Comparison of ENCODE assay signal across 21 cellular contexts in genomic region chr4:2578106-2578505, GRCh38. TPM values are rescaled to one million over a fixed set of nuclear protein-coding genes. Genes with fewer than 3 reads are reported as not detected.
DNase-seq lines count a peak whose midpoint lies in the region; ATAC-seq, FAIRE-seq and TF ChIP-seq lines count a peak whose summit lies in the region.
"Had no signal": no experiment of that assay in that cellular context is flagged by ENCODE, and none has a peak within 500 bp of the region (broad histone marks: within the 10 kb centered on the region; RNA-seq: fewer than 3 reads in every experiment).

No MANE protein-coding gene starts in this region.

- TF ChIP-seq RAD21 in HepG2 (CRISPR knock-in tag; IDR thresholded peaks at IDR 0.05): no peak

- TF ChIP-seq CTCF in HepG2 (CRISPR knock-in tag; IDR thresholded peaks at IDR 0.05): no peak
- TF ChIP-seq CTCF in right lobe of liver (IDR thresholded peaks at IDR 0.05): no peak
- TF ChIP-seq CTCF in mesothelial cell of epicardium (IDR thresholded peaks at IDR 0.05; ENCODE audit: unreplicated experiment): no peak
- TF ChIP-seq CTCF in sigmoid colon (IDR thresholded peaks at IDR 0.05): no peak
- no peak for TF ChIP-seq CTCF in prostate gland (IDR thresholded peaks at IDR 0.05)
- TF ChIP-seq CTCF in heart right ventricle (IDR thresholded peaks at IDR 0.05): no peak

- H3K36me3 Mint-ChIP-seq in mesothelial cell of epicardium: peaks cover 25% of the 10 kb centered on the region

- H3K4me1 Mint-ChIP-seq in mesothelial cell of epicardium: peaks cover 23% of the 10 kb centered on the region

- intact Hi-C loops in HepG2 (cut with micrococcal nuclease; ENCODE audit: unreplicated experiment) (no loop called here), right lobe of liver (cut with DNase I) (no loop called here), sigmoid colon (cut with DNase I) (no loop called here), prostate gland (cut with DNase I) (no loop called here), heart right ventricle (cut with DNase I) (no loop called here)

- no peak overlapping the region for H3K4me3 Mint-ChIP-seq in mesothelial cell of epicardium
- H3K4me3 Mint-ChIP-seq: B cell; CD8-positive, alpha-beta memory T cell; GM23338 had no signal

- in situ Hi-C loops in HepG2 (cut with HindIII; ENCODE audit: extremely low pct_ligation_motif_present, low pct_unique_long_range_greater_than_20kb): no loop called here

- CTCF ChIA-PET in HepG2 (lab: Yijun Ruan, JAX; ENCODE audit: low intra/inter-chr PET ratio, low total read pairs): no interaction called here

- H3K4me3 ChIP-seq in HepG2 (replicated peaks in 1 of 3; ENCODE audit: insufficient read depth in 1 of 3, low read depth in 2 of 3, low read length in 3 of 3) (no peak overlapping the region), right lobe of liver (no peak overlapping the region), sigmoid colon (no peak overlapping the region), prostate gland (no peak overlapping the region), heart right ventricle (no peak overlapping the region)
- H3K4me3 ChIP-seq: BLaER1 treated with 17β-estradiol and CSF1 and Interleukin-3, amounts not matched to agents 10 nM and 100 nM; GM12878; GM23338 had no signal

- DNase-seq in HepG2 (ENCODE audit: low spot score) (no peak), right lobe of liver (no peak), mesothelial cell of epicardium (ENCODE audit: low spot score in 2 of 2, unreplicated experiment in 2 of 2) (no peak), sigmoid colon (peak; percentile 7), AG08396 (ENCODE audit: low spot score) (no peak), prostate gland (ENCODE audit: low spot score) (no peak), heart right ventricle (no peak)
- DNase-seq: CD8-positive, alpha-beta memory T cell; COR-L47; DMS 273 treated with DMSO at 0.1 percent for 48 hours; DMS53; DND-41; EL; HCEC 1CT; KBM-7 had no signal

- WGBS in HepG2 (ENCODE audit: low lambda C conversion rate): 95% methylated on average over 4 of the region's 4 CpGs
- WGBS in right lobe of liver (ENCODE audit: insufficient coverage, low coverage, low lambda C conversion rate, missing lambda C conversion rate): 91% methylated on average over 4 of the region's 4 CpGs
- WGBS in sigmoid colon, 2 donors: 95 to 96% methylated on average over 4 of the region's 4 CpGs
- WGBS in prostate gland: 92% methylated on average over 4 of the region's 4 CpGs
- WGBS in heart right ventricle, 2 donors: 89 to 95% methylated on average over 4 of the region's 4 CpGs

- H3K27me3 Mint-ChIP-seq in mesothelial cell of epicardium (ENCODE audit: low read depth): no peaks in the 10 kb centered on the region
- H3K27me3 Mint-ChIP-seq: B cell; CD8-positive, alpha-beta memory T cell had no signal

- peaks cover 97% of the 10 kb centered on the region for H3K79me2 ChIP-seq in HepG2 (ENCODE audit: insufficient read depth, low read length)

- H4K20me1 ChIP-seq in HepG2 (ENCODE audit: insufficient read depth, low read length): peaks cover 65% of the 10 kb centered on the region

- H3K4me1 ChIP-seq in HepG2 (ENCODE audit: insufficient read depth, low read length) (peaks cover 43% of the 10 kb centered on the region), right lobe of liver (peaks cover 0 to 5% (median 1%) of the 10 kb centered on the region in 4 donors), sigmoid colon (peaks cover 0 to 35% (median 26%) of the 10 kb centered on the region in 4 donors), prostate gland (replicated peaks) (peaks cover 5% of the 10 kb centered on the region), heart right ventricle (peaks cover 3 to 35% (median 22%) of the 10 kb centered on the region in 9 donors)

- TF ChIP-seq POLR2A in HepG2 (IDR thresholded peaks at IDR 0.05; ENCODE audit: insufficient read depth in 1 of 2, low read depth in 2 of 2, low read length in 2 of 2) (no peak), right lobe of liver (IDR thresholded peaks at IDR 0.05) (no peak), sigmoid colon (IDR thresholded peaks at IDR 0.05) (no peak), prostate gland (IDR thresholded peaks at IDR 0.05) (no peak)

- peak overlapping the region; percentile 40 for H3K27ac Mint-ChIP-seq in mesothelial cell of epicardium
- H3K27ac Mint-ChIP-seq: B cell, GM23338 had no signal

- no TSS peak for BruUV-seq in HepG2 (replicated peaks; lab: Mats Ljungman, UMichigan)

- H3K9me3 ChIP-seq in HepG2 (ENCODE audit: low read length) (no peaks in the 10 kb centered on the region), right lobe of liver (no peaks in the 10 kb centered on the region), sigmoid colon (no peaks in the 10 kb centered on the region), prostate gland (no peaks in the 10 kb centered on the region), heart right ventricle (peaks cover 0 to 11% (median 0%) of the 10 kb centered on the region in 11 donors)

- H3K4me2 ChIP-seq in HepG2 (ENCODE audit: low read depth, low read length): no peak overlapping the region
- H3K4me2 ChIP-seq: BLaER1 treated with 17β-estradiol and CSF1 and Interleukin-3, amounts not matched to agents 10 nM and 100 nM; GM23338 had no signal

- FAIRE-seq in HepG2 (lab: Jason Lieb, UNC): no peak
- FAIRE-seq: GM12878, H54 had no signal

- H3K36me3 ChIP-seq in HepG2 (replicated peaks in 1 of 2; ENCODE audit: control insufficient read depth in 1 of 2, insufficient read depth in 2 of 2, low read length in 2 of 2) (peaks cover 0 to 3% of the 10 kb centered on the region in 2 experiments; a peak in 1 of 5 replicates), right lobe of liver (no peaks in the 10 kb centered on the region), sigmoid colon (no peaks in the 10 kb centered on the region), prostate gland (no peaks in the 10 kb centered on the region), heart right ventricle (no peaks in the 10 kb centered on the region)

- POLR2A ChIA-PET in HepG2 (lab: Yijun Ruan, JAX): interaction anchor here (1.0 kb wide), 1 partner anchor 42 kb away, joined by 3 read pairs; the partner anchor contains the start of gene FAM193A

- H3K27ac ChIP-seq in HepG2 (ENCODE audit: extremely low read length, insufficient read depth, low read length) (no peak overlapping the region), right lobe of liver (no peak overlapping the region), sigmoid colon (no peak overlapping the region), prostate gland (no peak overlapping the region), heart right ventricle (no peak overlapping the region)
- H3K27ac ChIP-seq: 22Rv1; BLaER1 treated with 17β-estradiol and CSF1 and Interleukin-3, amounts not matched to agents 10 nM and 100 nM had no signal

- H3K27me3 ChIP-seq in HepG2 (ENCODE audit: control insufficient read depth in 1 of 2, insufficient read depth in 2 of 2, low read length in 2 of 2): no peaks in the 10 kb centered on the region
- no peaks in the 10 kb centered on the region for H3K27me3 ChIP-seq in right lobe of liver
- no peaks in the 10 kb centered on the region for H3K27me3 ChIP-seq in sigmoid colon
- no peaks in the 10 kb centered on the region for H3K27me3 ChIP-seq in prostate gland (replicated peaks; ENCODE audit: insufficient read depth)
- no peaks in the 10 kb centered on the region for H3K27me3 ChIP-seq in heart right ventricle
- H3K27me3 ChIP-seq: BLaER1 treated with 17β-estradiol and CSF1 and Interleukin-3, amounts not matched to agents 10 nM and 100 nM had no signal

- peaks cover 12% of the 10 kb centered on the region for H3K9me3 Mint-ChIP-seq in mesothelial cell of epicardium

- TF ChIP-seq EP300 in HepG2 (IDR thresholded peaks at IDR 0.05; ENCODE audit: low read depth in 2 of 2, low read length in 2 of 2) (no peak), HepG2 (CRISPR knock-in tag; IDR thresholded peaks at IDR 0.05; ENCODE audit: borderline replicate concordance) (no peak), sigmoid colon (IDR thresholded peaks at IDR 0.05) (no peak)

- H3K9ac ChIP-seq in HepG2 (ENCODE audit: insufficient read depth, low read depth, low read length): no peak overlapping the region
- H3K9ac ChIP-seq: BLaER1 treated with 17β-estradiol and CSF1 and Interleukin-3, amounts not matched to agents 10 nM and 100 nM had no signal

- ATAC-seq in HepG2: no peak
- ATAC-seq in right lobe of liver: no peak
- no peak for ATAC-seq in heart right ventricle
- ATAC-seq: GM12878, GM23338 had no signal

- no peak overlapping the region for H2AFZ ChIP-seq in HepG2 (ENCODE audit: low read length)
- H2AFZ ChIP-seq: GM23338 had no signal

TF ChIP-seq in HepG2, 621 proteins besides CTCF, POLR2A, EP300 and RAD21 (continues in another document):
- TF ChIP-seq FLYWCH1 (CRISPR knock-in tag; IDR thresholded peaks at IDR 0.05): no peak

RNA-seq across cellular contexts. Expression of gene FAM193A, which starts 41.7 kb away (rescaled TPM):
- 7.2 and 8.7 TPM in 2 replicates for total RNA-seq in HepG2 (2016; rRNA removed; fragmentation: Illumina TruSeq; extraction: Trizol)
- total RNA-seq in HepG2 (2016; cell fraction: cytosol; rRNA removed; fragmentation: Illumina TruSeq; extraction: Trizol; ENCODE audit: low read depth): 10.0 and 11.2 TPM in 2 replicates
- total RNA-seq in HepG2 (2016; cell fraction: insoluble cytoplasmic fraction; rRNA removed; fragmentation: Illumina TruSeq; extraction: Trizol): 6.1 and 8.2 TPM in 2 replicates
- total RNA-seq in HepG2 (2016; cell fraction: membrane; rRNA removed; fragmentation: Illumina TruSeq; extraction: Trizol): 9.2 and 9.9 TPM in 2 replicates
- 12.3 and 15.0 TPM in 2 replicates for total RNA-seq in HepG2 (2016; cell fraction: nucleus; rRNA removed; fragmentation: Illumina TruSeq; extraction: Trizol)
- polyA plus RNA-seq in HepG2 (2011; rRNA removed): 5.7 and 6.0 TPM in 2 replicates
- polyA plus RNA-seq in HepG2 (2011; cell fraction: cytosol; rRNA removed): 3.9 and 4.1 TPM in 2 replicates
- 19.7 and 23.8 TPM in 2 replicates for polyA plus RNA-seq in HepG2 (2011; cell fraction: nucleus; rRNA removed)
- 10.7 and 11.2 TPM in 2 replicates for polyA plus RNA-seq in HepG2 (2012)
- polyA plus RNA-seq in HepG2 (2016; cell fraction: cytosol; fragmentation: Illumina TruSeq; extraction: Trizol; ENCODE audit: low read depth): 1.3 and 1.9 TPM in 2 replicates
- polyA plus RNA-seq in HepG2 (2016; cell fraction: insoluble cytoplasmic fraction; fragmentation: Illumina TruSeq; extraction: Trizol; ENCODE audit: low read depth): 6.5 and 8.6 TPM in 2 replicates
- 3.8 and 4.2 TPM in 2 replicates for polyA plus RNA-seq in HepG2 (2016; cell fraction: membrane; fragmentation: Illumina TruSeq; extraction: Trizol; ENCODE audit: low read depth)
- 32.1 and 35.7 TPM in 2 replicates for polyA plus RNA-seq in HepG2 (2016; cell fraction: nucleus; fragmentation: Illumina TruSeq; extraction: Trizol; ENCODE audit: insufficient read depth, low read depth)
- polyA minus RNA-seq in HepG2 (2011; rRNA and poly(A)+ RNA removed; ENCODE audit: low replicate concordance): 12.2 and 18.8 TPM in 2 replicates
- polyA minus RNA-seq in HepG2 (2011; cell fraction: cytosol; rRNA and poly(A)+ RNA removed): 10.0 and 11.0 TPM in 2 replicates
- polyA minus RNA-seq in HepG2 (2011; cell fraction: nucleus; rRNA and poly(A)+ RNA removed): 28.3 and 28.6 TPM in 2 replicates
- total RNA-seq in right lobe of liver: 10 to 100 TPM in 2 of 6 experiments, 1 to 10 TPM in 4; 8.5 to 12.3 (median 9.7) TPM
- 44.3 to 48.1 TPM (median 44.5 TPM) in 3 replicates for total RNA-seq in mesothelial cell of epicardium
- total RNA-seq in sigmoid colon: 10 to 100 TPM; 17.4 to 32.4 (median 20.1) TPM
- 10 to 100 TPM in 1 of 3 donors, 1 to 10 TPM in 2; 6.0 to 16.1 (median 6.9) TPM for polyA plus RNA-seq in sigmoid colon
- 10 to 100 TPM; 24.1 to 53.1 TPM for total RNA-seq in prostate gland
- total RNA-seq in heart right ventricle: 10 to 100 TPM; 12.6 to 20.6 (median 16.3) TPM
- 10 to 100 TPM in 1 of 2 donors, 1 to 10 TPM in 1; 7.5 to 14.3 TPM for polyA plus RNA-seq in heart right ventricle
